19 cellular contexts compared by ENCODE assay signal in the genomic region with DNA sequence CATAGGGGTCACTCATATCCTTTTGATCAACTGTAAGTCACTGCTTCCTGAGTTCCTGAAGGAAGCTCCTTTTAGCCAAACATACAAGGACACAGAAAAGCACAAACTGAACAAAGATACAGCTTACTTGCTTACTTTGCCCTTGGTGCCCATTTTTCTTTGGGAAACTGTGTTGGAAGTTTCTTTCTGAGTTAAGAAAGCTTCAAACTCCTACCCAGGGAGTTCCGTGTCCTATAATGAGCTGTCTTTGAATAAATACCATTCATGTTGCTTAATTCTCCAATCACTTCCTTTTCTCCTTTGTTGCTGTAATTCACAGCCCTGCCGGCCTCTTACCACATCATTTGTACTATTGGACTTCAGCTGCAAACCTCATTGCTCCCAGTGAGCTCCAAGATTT. TPM values are rescaled to one million over a fixed set of nuclear protein-coding genes. Genes with fewer than 3 reads are reported as not detected.
A peak's percentile ranks its signal among the peaks of the same experiment; 100 is the strongest.
DNase-seq lines count a peak whose midpoint lies in the region; ATAC-seq and TF ChIP-seq lines count a peak whose summit lies in the region.
"Had no signal": no experiment of that assay in that cellular context is flagged by ENCODE, and none has a peak within 500 bp of the region (broad histone marks: within the 10 kb centered on the region; RNA-seq: fewer than 3 reads in every experiment).

A gene (minus strand): TSS at position 228 of the 400 bp plus-strand sequence. CDS start 75 bp downstream, at position 153.

- no peak for TF ChIP-seq EP300 in SK-N-SH (IDR thresholded peaks at IDR 0.05; ENCODE audit: borderline replicate concordance in 1 of 2, low read depth in 1 of 2, low read length in 1 of 2)

- no peaks in the 10 kb centered on the region for H3K4me1 ChIP-seq in SK-N-SH (ENCODE audit: control insufficient read depth in 1 of 2, insufficient read depth in 2 of 2, low read depth in 1 of 2, low read length in 1 of 2)
- peaks cover 3% of the 10 kb centered on the region for H3K4me1 ChIP-seq in lower lobe of right lung
- no peaks in the 10 kb centered on the region for H3K4me1 ChIP-seq in upper lobe of right lung
- H3K4me1 ChIP-seq: gastrocnemius medialis, prostate gland had no signal

- POLR2A ChIA-PET in SK-N-SH (lab: Yijun Ruan, JAX) = no interaction called here

- DNase-seq in SK-N-SH = no peak
- peak; percentile 6 for DNase-seq in epithelial cell of esophagus (ENCODE audit: low read depth)
- no peak for DNase-seq in lower lobe of right lung
- no peak for DNase-seq in upper lobe of right lung
- DNase-seq in H7 = no peak
- no peak for DNase-seq in SHP77 treated with DMSO at 0.1 percent for 48 hours (lab: John Stamatoyannopoulos, UW)
- no peak for DNase-seq in activated CD8-positive, alpha-beta memory T cell treated with anti-CD3 and anti-CD28 coated beads, Interleukin-2, amount 50 U/mL, for 4 hours
- DNase-seq: activated naive CD8-positive, alpha-beta T cell treated with anti-CD3 and anti-CD28 coated beads for 36 hours; C1 segment of cervical spinal cord; effector memory CD8-positive, alpha-beta T cell; H9; naive thymus-derived CD4-positive, alpha-beta T cell; NCI-H1417; stimulated activated naive CD4-positive, alpha-beta T cell; upper lobe of left lung had no signal

- no peaks in the 10 kb centered on the region for H3K36me3 ChIP-seq in SK-N-SH (replicated peaks in 1 of 2; ENCODE audit: control insufficient read depth in 1 of 2, insufficient read depth in 2 of 2, low read length in 1 of 2)
- H3K36me3 ChIP-seq in lower lobe of right lung = no peaks in the 10 kb centered on the region
- H3K36me3 ChIP-seq in upper lobe of right lung = no peaks in the 10 kb centered on the region
- H3K36me3 ChIP-seq in H7 (replicated peaks; ENCODE audit: control insufficient read depth, insufficient read depth, low read length) = no peaks in the 10 kb centered on the region
- H3K36me3 ChIP-seq: gastrocnemius medialis, prostate gland, upper lobe of left lung had no signal

- ATAC-seq in SK-N-SH treated with all-trans-retinoic acid at 6 μM for 48 hours (no peak), lower lobe of right lung (no peak), upper lobe of right lung (peak; percentile 62)
- ATAC-seq: effector memory CD8-positive, alpha-beta T cell; naive thymus-derived CD4-positive, alpha-beta T cell had no signal

- no peak within 1 kb of the TSS for H3K27ac ChIP-seq in SK-N-SH (ENCODE audit: low read depth in 2 of 2, low read length in 1 of 2)
- peak within 1 kb of the TSS; percentile 15 for H3K27ac ChIP-seq in lower lobe of right lung
- H3K27ac ChIP-seq in upper lobe of right lung = peak within 1 kb of the TSS; percentile 52
- H3K27ac ChIP-seq: 22Rv1, prostate gland had no signal

- intact Hi-C loops in lower lobe of right lung (cut with DNase I) (no loop called here), upper lobe of right lung (cut with DNase I) (no loop called here)

- H3K9ac ChIP-seq in SK-N-SH = no peak within 1 kb of the TSS

- no peaks in the 10 kb centered on the region for H4K20me1 ChIP-seq in SK-N-SH (ENCODE audit: insufficient read depth)

- no peaks in the 10 kb centered on the region for H3K9me3 ChIP-seq in SK-N-SH
- no peaks in the 10 kb centered on the region for H3K9me3 ChIP-seq in lower lobe of right lung
- no peaks in the 10 kb centered on the region for H3K9me3 ChIP-seq in upper lobe of right lung
- H3K9me3 ChIP-seq: gastrocnemius medialis, prostate gland, upper lobe of left lung had no signal

- no peak within 1 kb of the TSS for H3K4me2 ChIP-seq in SK-N-SH

- 0 out of 2 replicates have a peak within 1 kb of the TSS, but pooled peaks have one; percentile 30 for H2AFZ ChIP-seq in SK-N-SH (ENCODE audit: low read depth)

- H3K79me2 ChIP-seq in SK-N-SH (ENCODE audit: insufficient read depth) = no peaks in the 10 kb centered on the region

- 74% methylated on average over 2 of the region's 2 CpGs for WGBS in SK-N-SH (ENCODE audit: low lambda C conversion rate)

- H3F3A ChIP-seq in SK-N-SH (replicated peaks; ENCODE audit: insufficient read depth) = no peaks in the 10 kb centered on the region

- H3K9me2 ChIP-seq in SK-N-SH = no peaks in the 10 kb centered on the region

- TF ChIP-seq CTCF in SK-N-SH (IDR thresholded peaks at IDR 0.05) (no peak), epithelial cell of esophagus (IDR thresholded peaks at IDR 0.05; ENCODE audit: insufficient read depth, low read depth, low read length, missing control alignments) (no peak), lower lobe of right lung (IDR thresholded peaks at IDR 0.05) (no peak), upper lobe of right lung (IDR thresholded peaks at IDR 0.05) (no peak)

- H3K4me3 ChIP-seq in SK-N-SH (ENCODE audit: low read depth in 2 of 2, low read length in 1 of 2) = no peak within 1 kb of the TSS
- H3K4me3 ChIP-seq in epithelial cell of esophagus (ENCODE audit: low read length) = no peak within 1 kb of the TSS
- H3K4me3 ChIP-seq in lower lobe of right lung = no peak within 1 kb of the TSS
- no peak within 1 kb of the TSS for H3K4me3 ChIP-seq in upper lobe of right lung
- no peak within 1 kb of the TSS for H3K4me3 ChIP-seq in H7 (ENCODE audit: insufficient read depth, low read depth, low read length)
- H3K4me3 ChIP-seq: gastrocnemius medialis, prostate gland, upper lobe of left lung had no signal

- no peaks in the 10 kb centered on the region for H3K27me3 ChIP-seq in SK-N-SH (ENCODE audit: insufficient read depth)
- H3K27me3 ChIP-seq in lower lobe of right lung (ENCODE audit: low read depth) = no peaks in the 10 kb centered on the region
- no peaks in the 10 kb centered on the region for H3K27me3 ChIP-seq in upper lobe of right lung
- H3K27me3 ChIP-seq in H7 (ENCODE audit: control insufficient read depth, insufficient read depth, low read length) = no peaks in the 10 kb centered on the region
- H3K27me3 ChIP-seq: gastrocnemius medialis, upper lobe of left lung had no signal

- CTCF ChIA-PET in SK-N-SH (lab: Yijun Ruan, JAX) = no interaction called here

- TF ChIP-seq RAD21 in SK-N-SH (IDR thresholded peaks at IDR 0.05; ENCODE audit: low read length) = no peak

TF ChIP-seq in SK-N-SH, 30 proteins besides CTCF, POLR2A, EP300 and RAD21 (continues in another document):
- TF ChIP-seq NFIC (IDR thresholded peaks at IDR 0.05; ENCODE audit: borderline replicate concordance) (no peak), RFX5 (IDR thresholded peaks at IDR 0.05; ENCODE audit: low read length) (no peak), EZH2phosphoT487 (IDR thresholded peaks at IDR 0.05; ENCODE audit: borderline replicate concordance, low read depth) (no peak), SIN3A (IDR thresholded peaks at IDR 0.05; ENCODE audit: borderline replicate concordance, low read depth, low read length) (no peak)
- TF ChIP-seq, protein P1, sequence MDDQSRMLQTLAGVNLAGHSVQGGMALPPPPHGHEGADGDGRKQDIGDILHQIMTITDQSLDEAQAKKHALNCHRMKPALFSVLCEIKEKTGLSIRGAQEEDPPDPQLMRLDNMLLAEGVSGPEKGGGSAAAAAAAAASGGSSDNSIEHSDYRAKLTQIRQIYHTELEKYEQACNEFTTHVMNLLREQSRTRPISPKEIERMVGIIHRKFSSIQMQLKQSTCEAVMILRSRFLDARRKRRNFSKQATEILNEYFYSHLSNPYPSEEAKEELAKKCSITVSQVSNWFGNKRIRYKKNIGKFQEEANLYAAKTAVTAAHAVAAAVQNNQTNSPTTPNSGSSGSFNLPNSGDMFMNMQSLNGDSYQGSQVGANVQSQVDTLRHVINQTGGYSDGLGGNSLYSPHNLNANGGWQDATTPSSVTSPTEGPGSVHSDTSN (IDR thresholded peaks at IDR 0.05) = no peak

TF ChIP-seq in SK-N-SH treated with all-trans-retinoic acid at 6 μM for 48 hours, 23 proteins besides CTCF, POLR2A, EP300 and RAD21:
- no peak for TF ChIP-seq ZC3H10 (CRISPR knock-in tag; IDR thresholded peaks at IDR 0.05)
- TF ChIP-seq, protein P2, sequence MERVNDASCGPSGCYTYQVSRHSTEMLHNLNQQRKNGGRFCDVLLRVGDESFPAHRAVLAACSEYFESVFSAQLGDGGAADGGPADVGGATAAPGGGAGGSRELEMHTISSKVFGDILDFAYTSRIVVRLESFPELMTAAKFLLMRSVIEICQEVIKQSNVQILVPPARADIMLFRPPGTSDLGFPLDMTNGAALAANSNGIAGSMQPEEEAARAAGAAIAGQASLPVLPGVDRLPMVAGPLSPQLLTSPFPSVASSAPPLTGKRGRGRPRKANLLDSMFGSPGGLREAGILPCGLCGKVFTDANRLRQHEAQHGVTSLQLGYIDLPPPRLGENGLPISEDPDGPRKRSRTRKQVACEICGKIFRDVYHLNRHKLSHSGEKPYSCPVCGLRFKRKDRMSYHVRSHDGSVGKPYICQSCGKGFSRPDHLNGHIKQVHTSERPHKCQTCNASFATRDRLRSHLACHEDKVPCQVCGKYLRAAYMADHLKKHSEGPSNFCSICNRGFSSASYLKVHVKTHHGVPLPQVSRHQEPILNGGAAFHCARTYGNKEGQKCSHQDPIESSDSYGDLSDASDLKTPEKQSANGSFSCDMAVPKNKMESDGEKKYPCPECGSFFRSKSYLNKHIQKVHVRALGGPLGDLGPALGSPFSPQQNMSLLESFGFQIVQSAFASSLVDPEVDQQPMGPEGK (CRISPR knock-in tag; IDR thresholded peaks at IDR 0.05; ENCODE audit: borderline replicate concordance) = no peak
- TF ChIP-seq BACH2 (CRISPR knock-in tag; IDR thresholded peaks at IDR 0.05; ENCODE audit: borderline replicate concordance) = no peak
- no peak for TF ChIP-seq RARB (CRISPR knock-in tag; IDR thresholded peaks at IDR 0.05)
- TF ChIP-seq SNAI2 (CRISPR knock-in tag; IDR thresholded peaks at IDR 0.05) = no peak

RNA-seq across cellular contexts. Expression of the gene that starts here (rescaled TPM):
- polyA plus RNA-seq in SK-N-SH (2012; rRNA removed) = not detected in 2 replicates
- polyA plus RNA-seq in SK-N-SH (2012; cell fraction: cytosol; rRNA removed) = not detected in 2 replicates
- polyA plus RNA-seq in SK-N-SH (2012; cell fraction: nucleus; rRNA removed) = not detected in 2 replicates
- total RNA-seq in lower lobe of right lung (0.27 TPM), upper lobe of right lung (0.38 TPM)
- total RNA-seq in H7 (2014; rRNA removed; shearing (Covaris generic)) = 0.55 TPM in 2 replicates
- total RNA-seq: activated naive CD8-positive, alpha-beta T cell treated with anti-CD3 and anti-CD28 coated beads for 36 hours; H9; naive thymus-derived CD4-positive, alpha-beta T cell; prostate gland had no signal
- polyA plus RNA-seq: naive thymus-derived CD4-positive, alpha-beta T cell had no signal

Comparison
In these comparisons a context has a peak if more than half of its experiments do, and no peak if none do; other contexts are left out.
1. Peak in ATAC-seq and H3K27ac ChIP-seq in upper lobe of right lung; RNA of the gene not detected or under 1 TPM.